ENCODE assay signal across 8 cellular contexts in the genomic region with DNA sequence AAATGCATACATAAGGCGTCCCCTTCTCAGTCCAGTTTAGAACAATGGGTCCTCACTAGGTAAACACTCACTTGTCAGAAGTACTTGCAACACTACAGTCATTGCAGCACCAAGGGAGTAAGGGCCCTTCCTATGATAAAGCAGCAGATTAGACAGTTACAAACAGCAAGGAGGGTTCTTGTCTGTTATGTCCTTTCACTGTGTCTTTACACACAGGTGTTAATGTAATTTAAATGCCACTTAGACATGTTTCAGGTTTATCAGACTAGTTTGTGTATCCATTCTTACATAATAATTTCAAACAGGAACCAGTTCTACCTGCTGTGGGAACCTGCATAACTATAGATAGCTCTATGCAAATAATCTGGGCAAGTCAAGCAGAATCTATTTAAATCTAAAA.
DNase-seq lines count a peak whose midpoint lies in the region; ATAC-seq and TF ChIP-seq lines count a peak whose summit lies in the region.
"Had no signal": no experiment of that assay in that cellular context is flagged by ENCODE, and none has a peak within 500 bp of the region (broad histone marks: within the 10 kb centered on the region; RNA-seq: fewer than 3 reads in every experiment).

No MANE protein-coding gene starts in this region.

- H3K9me3 ChIP-seq in aorta (ENCODE audit: control insufficient read depth, low read length) (peaks cover 1% of the 10 kb centered on the region), ovary (no peaks in the 10 kb centered on the region)

- intact Hi-C loops in aorta (cut with DNase I): no loop called here
- intact Hi-C loops in ovary (cut with DNase I): no loop called here

- WGBS in aorta, 2 donors: 45 to 56% methylated on average over 1 of the region's 1 CpG
- WGBS in ovary, 3 donors: 47 to 95% (median 75%) methylated on average over 1 of the region's 1 CpG

- ATAC-seq in GM19035 (IDR thresholded peaks at IDR 0.05; ENCODE audit: unreplicated experiment): peak; percentile 90
- peak; percentile 89 for ATAC-seq in HG02763 (IDR thresholded peaks at IDR 0.05; ENCODE audit: unreplicated experiment)
- no peak for ATAC-seq in aorta (ENCODE audit: low FRiP score)

- no peak for TF ChIP-seq EP300 in ovary (IDR thresholded peaks at IDR 0.05)

- no peak for TF ChIP-seq CTCF in ovary (IDR thresholded peaks at IDR 0.05)

- no peaks in the 10 kb centered on the region for H3K4me1 ChIP-seq in aorta (ENCODE audit: control insufficient read depth in 1 of 2, insufficient read depth in 2 of 2, low read length in 2 of 2)
- H3K4me1 ChIP-seq in ovary (ENCODE audit: insufficient read depth): no peaks in the 10 kb centered on the region

- H3K36me3 ChIP-seq in aorta (ENCODE audit: control insufficient read depth in 1 of 2, insufficient read depth in 2 of 2, low read length in 1 of 2) (no peaks in the 10 kb centered on the region), ovary (no peaks in the 10 kb centered on the region)

- TF ChIP-seq POLR2A in ovary (IDR thresholded peaks at IDR 0.05): no peak

- H3K27me3 ChIP-seq in aorta (ENCODE audit: control insufficient read depth in 1 of 2, insufficient read depth in 2 of 2, low read length in 1 of 2) (no peaks in the 10 kb centered on the region), ovary (no peaks in the 10 kb centered on the region)

- H3K27ac ChIP-seq in aorta (ENCODE audit: low read depth in 1 of 2, low read length in 2 of 2) (no peak overlapping the region), ovary (no peak overlapping the region)

- DNase-seq in NAMALWA (ENCODE audit: low spot score) (peak; percentile 40), renal cortical epithelial cell (ENCODE audit: low read depth) (peak; percentile 21), aorta (no peak), ovary (no peak), hippocampal formation (lab: John Stamatoyannopoulos, UW) (no peak)
- DNase-seq: stimulated activated naive CD4-positive, alpha-beta T cell treated with Interleukin-2 at 50 U/mL for 16 hours had no signal

- H3K4me3 ChIP-seq in aorta (ENCODE audit: low read length in 2 of 2) (no peak overlapping the region), ovary (no peak overlapping the region)

Comparison
In these comparisons a context has a peak if more than half of its experiments do, and no peak if none do; other contexts are left out.
1. DNase-seq: peak in NAMALWA (single experiment) and renal cortical epithelial cell (single experiment); none in aorta (0 of 2), ovary (0 of 5) and hippocampal formation (0 of 2).